7 cellular contexts compared by ENCODE assay signal in the genomic region with DNA sequence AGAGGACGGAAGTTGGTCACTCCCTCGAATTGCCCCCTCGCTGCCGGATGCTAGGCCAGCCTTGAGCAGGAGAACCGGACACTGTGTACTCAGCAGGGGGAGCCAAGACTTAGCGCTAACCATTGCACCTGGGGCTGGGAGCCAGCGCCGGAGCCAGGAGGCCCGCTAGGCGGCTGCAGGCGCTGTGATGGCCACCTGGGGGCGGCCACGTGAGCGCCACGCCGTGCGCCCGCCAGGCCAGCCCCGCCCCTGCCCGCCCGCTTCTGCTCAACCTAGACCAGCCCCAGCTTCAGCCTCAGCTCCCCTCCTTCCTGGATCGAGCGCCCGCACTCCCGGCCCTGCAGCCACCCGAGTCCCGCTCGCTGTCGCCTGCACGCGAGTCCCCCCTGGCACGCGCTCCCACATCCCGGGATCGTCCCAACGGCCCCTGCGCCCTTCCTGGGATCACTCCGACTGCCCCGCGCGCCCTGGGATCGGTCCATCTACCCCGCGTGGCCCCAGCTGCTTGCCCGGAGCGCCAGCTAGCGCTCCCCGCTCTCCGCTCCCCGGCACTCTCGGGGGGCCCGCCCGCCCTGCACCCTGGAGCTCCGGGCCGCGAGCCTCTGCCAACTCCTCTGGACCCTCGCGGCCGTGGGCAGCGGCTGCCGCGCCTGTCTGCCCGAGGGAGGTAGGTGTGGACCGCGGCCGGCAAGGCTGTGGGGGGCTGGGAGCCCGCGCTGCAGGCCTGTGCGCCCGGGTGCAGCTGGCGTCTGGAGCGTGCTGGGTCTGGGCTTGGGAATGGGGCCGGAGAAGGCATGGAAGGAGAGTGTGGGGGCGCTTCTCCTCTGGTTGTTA. TPM values are rescaled to one million over a fixed set of nuclear protein-coding genes. Genes with fewer than 3 reads are reported as not detected.
DNase-seq lines count a peak whose midpoint lies in the region; ATAC-seq and TF ChIP-seq lines count a peak whose summit lies in the region.

A gene (plus strand): TSS at position 266 of the 834 bp plus-strand sequence. CDS start 19,452 bp downstream, outside the sequence.

- TF ChIP-seq CTCF in astrocyte of the cerebellum (IDR thresholded peaks at IDR 0.05; ENCODE audit: low read depth, low read length, missing control alignments) (peak; percentile 51), hepatocyte (IDR thresholded peaks at IDR 0.05; ENCODE audit: poor library complexity) (peak; percentile 68), retinal pigment epithelial cell (conservative IDR thresholded peaks at IDR 0.05; ENCODE audit: low read depth, low read length) (peak; percentile 58)

- peaks cover 6% of the 10 kb centered on the region for H3K4me1 ChIP-seq in hepatocyte (ENCODE audit: insufficient read depth)

- H4K20me1 ChIP-seq in hepatocyte (ENCODE audit: insufficient read depth, poor library complexity, severe bottlenecking): peaks cover 25% of the 10 kb centered on the region

- H2AFZ ChIP-seq in hepatocyte: peak within 1 kb of the TSS; percentile 95

- H3K36me3 ChIP-seq in hepatocyte (replicated peaks; ENCODE audit: insufficient read depth, low read depth): no peaks in the 10 kb centered on the region

- H3K4me2 ChIP-seq in hepatocyte: peak within 1 kb of the TSS; percentile 94

- H3K9me2 ChIP-seq in hepatocyte (replicated peaks; ENCODE audit: insufficient read depth): no peaks in the 10 kb centered on the region

- peaks cover 46% of the 10 kb centered on the region for H3K79me2 ChIP-seq in hepatocyte

- H3K9me3 ChIP-seq in hepatocyte (ENCODE audit: low read depth): no peaks in the 10 kb centered on the region

- DNase-seq in NCI-H1694 treated with DMSO at 0.1 percent for 48 hours (lab: John Stamatoyannopoulos, UW) (peak; percentile 64), T-helper 22 cell (ENCODE audit: low read depth) (peak; percentile 69), astrocyte of the cerebellum (ENCODE audit: low read depth) (peak; percentile 81), hepatocyte (ENCODE audit: low spot score) (peak; percentile 97), retinal pigment epithelial cell (ENCODE audit: low read depth) (peak; percentile 88)

- in situ Hi-C loops in astrocyte of the cerebellum (cut with HindIII; ENCODE audit: low sequenced_read_pairs): no loop called here

- ATAC-seq in GM18499 (IDR thresholded peaks at IDR 0.05; ENCODE audit: insufficient read depth, unreplicated experiment) (peak; percentile 62), HG02885 (IDR thresholded peaks at IDR 0.05; ENCODE audit: poor library complexity, unreplicated experiment) (peak; percentile 89)

- H3K4me3 ChIP-seq in astrocyte of the cerebellum (ENCODE audit: low read depth, low read length) (peak within 1 kb of the TSS; percentile 83), hepatocyte (peak within 1 kb of the TSS; percentile 96), retinal pigment epithelial cell (ENCODE audit: low read length) (peak within 1 kb of the TSS; percentile 77)

- peak within 1 kb of the TSS; percentile 91 for H3K27ac ChIP-seq in hepatocyte

- WGBS in hepatocyte (ENCODE audit: low lambda C conversion rate, missing lambda C conversion rate): 3% methylated on average over 22 of the region's 74 CpGs

- H3K27me3 ChIP-seq in hepatocyte: no peaks in the 10 kb centered on the region

RNA-seq across cellular contexts. Expression of the gene that starts here (rescaled TPM):
- 11.0 and 15.1 TPM in 2 replicates for total RNA-seq in hepatocyte
- polyA plus RNA-seq in hepatocyte: 7.9 and 8.6 TPM in 2 replicates

Comparison
In these comparisons a context has a peak if more than half of its experiments do, and no peak if none do; other contexts are left out.
1. Peak in every context shown above with its lines: DNase-seq, ATAC-seq, H3K4me3 ChIP-seq and H3K27ac ChIP-seq.